Comparison of ENCODE assay signal across 8 cellular contexts in genomic region chr15:56918046-56918906, GRCh38. TPM values are rescaled to one million over a fixed set of nuclear protein-coding genes. Genes with fewer than 3 reads are reported as not detected.
DNase-seq lines count a peak whose midpoint lies in the region; ATAC-seq, FAIRE-seq and TF ChIP-seq lines count a peak whose summit lies in the region.

Gene TCF12 (plus strand): TSS chr15:56918644. CDS start chr15:56919914, 1,270 bp downstream.

- no peaks in the 10 kb centered on the region for H4K20me1 ChIP-seq in DOHH2 (ENCODE audit: control insufficient read depth, insufficient read depth, low read depth, low read length)
- H4K20me1 ChIP-seq in Karpas-422 (ENCODE audit: insufficient read depth, low read depth, low read length), result no peaks in the 10 kb centered on the region

- peaks cover 39% of the 10 kb centered on the region for H3K36me3 ChIP-seq in DOHH2 (ENCODE audit: control insufficient read depth, low read length)
- H3K36me3 ChIP-seq in Karpas-422 (ENCODE audit: insufficient read depth, low read length), result peaks cover 12% of the 10 kb centered on the region
- peaks cover 0 to 8% (median 4%) of the 10 kb centered on the region in 3 experiments for H3K36me3 ChIP-seq in naive thymus-derived CD4-positive, alpha-beta T cell (ENCODE audit: control insufficient read depth in 2 of 3, insufficient read depth in 3 of 3, low read length in 3 of 3)

- TF ChIP-seq CTCF in DOHH2 (IDR thresholded peaks at IDR 0.05; ENCODE audit: low read depth, low read length, poor library complexity, severe bottlenecking), result peak; percentile 55

- POLR2A ChIA-PET in naive thymus-derived CD4-positive, alpha-beta T cell (lab: Charles Lee), result interaction anchor here (0.8 to 3.6 kb wide), 8 partner anchors 10 to 185 kb away, joined by 3 to 38 read pairs (median 4); partner anchors contain the start of gene ZNF280D

- H3K27me3 Mint-ChIP-seq in naive thymus-derived CD4-positive, alpha-beta T cell, result no peaks in the 10 kb centered on the region
- H3K27me3 Mint-ChIP-seq in stimulated activated naive B cell treated with anti-CD40 and anti-IgM and Interleukin-4, amounts not matched to agents 10 μg/mL and 1 μg/mL and 100 μg/mL, for 72 hours, result no peaks in the 10 kb centered on the region

- H3K4me3 Mint-ChIP-seq in naive thymus-derived CD4-positive, alpha-beta T cell, result peak within 1 kb of the TSS; percentile 82 to 94 (median 90)
- peak within 1 kb of the TSS; percentile 89 to 93 for H3K4me3 Mint-ChIP-seq in stimulated activated naive B cell treated with anti-CD40 and anti-IgM and Interleukin-4, amounts not matched to agents 10 μg/mL and 1 μg/mL and 100 μg/mL, for 72 hours

- no peak for FAIRE-seq in RCC 7860 (lab: Jason Lieb, UNC)

- H3K79me2 ChIP-seq in DOHH2 (ENCODE audit: control insufficient read depth, low read length), result peaks cover 48% of the 10 kb centered on the region
- peaks cover 43% of the 10 kb centered on the region for H3K79me2 ChIP-seq in Karpas-422 (ENCODE audit: low read length)

- peak within 1 kb of the TSS; percentile 84 for H3K4me3 ChIP-seq in DOHH2 (ENCODE audit: low read length)
- H3K4me3 ChIP-seq in Karpas-422 (ENCODE audit: low read length), result peak within 1 kb of the TSS; percentile 87
- H3K4me3 ChIP-seq in naive thymus-derived CD4-positive, alpha-beta T cell (ENCODE audit: low read length), result peak within 1 kb of the TSS; percentile 91

- H2AFZ ChIP-seq in Karpas-422 (ENCODE audit: low read length), result peak within 1 kb of the TSS; percentile 88

- peak within 1 kb of the TSS; percentile 94 for H3K9ac ChIP-seq in Karpas-422 (ENCODE audit: low read length)

- CTCF ChIA-PET in naive thymus-derived CD4-positive, alpha-beta T cell (lab: Charles Lee), result interaction anchor here (0.6 to 1.6 kb wide), 8 partner anchors 12 to 388 kb away, joined by 3 to 4 read pairs (median 3); no protein-coding TSS in a partner anchor

- H3K4me1 Mint-ChIP-seq in naive thymus-derived CD4-positive, alpha-beta T cell, result peaks cover 18 to 54% (median 44%) of the 10 kb centered on the region in 7 donors
- H3K4me1 Mint-ChIP-seq in stimulated activated naive B cell treated with anti-CD40 and anti-IgM and Interleukin-4, amounts not matched to agents 10 μg/mL and 1 μg/mL and 100 μg/mL, for 72 hours, result peaks cover 15 to 29% of the 10 kb centered on the region in 2 donors

- H3K4me1 ChIP-seq in DOHH2 (ENCODE audit: control insufficient read depth, low read length), result peaks cover 32% of the 10 kb centered on the region
- peaks cover 37% of the 10 kb centered on the region for H3K4me1 ChIP-seq in Karpas-422 (ENCODE audit: low read length)
- H3K4me1 ChIP-seq in naive thymus-derived CD4-positive, alpha-beta T cell (ENCODE audit: control insufficient read depth in 2 of 2, insufficient read depth in 2 of 2, low read length in 2 of 2), result peaks cover 14 to 32% of the 10 kb centered on the region in 2 donors

- H3K9me2 ChIP-seq in DOHH2 (replicated peaks; ENCODE audit: control insufficient read depth, low read length) (no peaks in the 10 kb centered on the region), Karpas-422 (replicated peaks; ENCODE audit: insufficient read depth, low read length) (no peaks in the 10 kb centered on the region)

- intact Hi-C loops in naive thymus-derived CD4-positive, alpha-beta T cell (cut with micrococcal nuclease), result loop anchor here (1.0 to 5.0 kb wide), 7 partner anchors 31 to 789 kb away; partner anchors contain the start of genes POLR2M (in 1 of the 2), RFX7 (in 1 of the 2) and ZNF280D (in 1 of the 2)

- H3K9me3 ChIP-seq in DOHH2 (ENCODE audit: control insufficient read depth, insufficient read depth, low read length) (no peaks in the 10 kb centered on the region), Karpas-422 (ENCODE audit: low read length) (no peaks in the 10 kb centered on the region)
- no peaks in the 10 kb centered on the region for H3K9me3 ChIP-seq in naive thymus-derived CD4-positive, alpha-beta T cell (ENCODE audit: control insufficient read depth in 2 of 3, low read length in 3 of 3)

- H3K27ac ChIP-seq in DOHH2 (ENCODE audit: low read depth, low read length), result peak within 1 kb of the TSS; percentile 64
- H3K27ac ChIP-seq in Karpas-422 (ENCODE audit: low read length), result peak within 1 kb of the TSS; percentile 64
- H3K27ac ChIP-seq in naive thymus-derived CD4-positive, alpha-beta T cell (ENCODE audit: low read depth, low read length), result peak within 1 kb of the TSS; percentile 86

- H3K9me3 Mint-ChIP-seq in naive thymus-derived CD4-positive, alpha-beta T cell, result peaks cover 0 to 3% (median 0%) of the 10 kb centered on the region in 11 donors
- H3K9me3 Mint-ChIP-seq in stimulated activated naive B cell treated with anti-CD40 and anti-IgM and Interleukin-4, amounts not matched to agents 10 μg/mL and 1 μg/mL and 100 μg/mL, for 72 hours, result no peaks in the 10 kb centered on the region

- peaks cover 0 to 6% (median 0%) of the 10 kb centered on the region in 5 donors for H3K36me3 Mint-ChIP-seq in naive thymus-derived CD4-positive, alpha-beta T cell
- H3K36me3 Mint-ChIP-seq in stimulated activated naive B cell treated with anti-CD40 and anti-IgM and Interleukin-4, amounts not matched to agents 10 μg/mL and 1 μg/mL and 100 μg/mL, for 72 hours, result peaks cover 4 to 5% of the 10 kb centered on the region in 2 donors

- peak; percentile 98 for DNase-seq in Karpas-422
- DNase-seq in RCC 7860 (ENCODE audit: low spot score), result peak; percentile 75
- DNase-seq in activated T-helper 1 cell treated with Interleukin-2 at 50 U/mL for 16 hours (ENCODE audit: low read depth), result peak; percentile 81
- DNase-seq in fibroblast of gingiva (ENCODE audit: low read depth), result peak; percentile 99
- peak; percentile 86 to 96 (median 92) for DNase-seq in naive thymus-derived CD4-positive, alpha-beta T cell
- DNase-seq in stimulated activated naive B cell treated with anti-CD40 and anti-IgM and Interleukin-4, amounts not matched to agents 10 μg/mL and 1 μg/mL and 100 μg/mL, for 72 hours, result peak; percentile 92

- ATAC-seq in GM21786 (IDR thresholded peaks at IDR 0.05; ENCODE audit: unreplicated experiment), result peak; percentile 61
- ATAC-seq in naive thymus-derived CD4-positive, alpha-beta T cell, result peak; percentile 92
- ATAC-seq in stimulated activated naive B cell treated with anti-CD40 and anti-IgM and Interleukin-4, amounts not matched to agents 10 μg/mL and 1 μg/mL and 100 μg/mL, for 72 hours (replicated peaks), result peak; percentile 86 to 88

- H3K27ac Mint-ChIP-seq in naive thymus-derived CD4-positive, alpha-beta T cell, result peak within 1 kb of the TSS; percentile 73 to 91 (median 84)
- H3K27ac Mint-ChIP-seq in stimulated activated naive B cell treated with anti-CD40 and anti-IgM and Interleukin-4, amounts not matched to agents 10 μg/mL and 1 μg/mL and 100 μg/mL, for 72 hours, result peak within 1 kb of the TSS; percentile 90

- H3F3A ChIP-seq in DOHH2 (ENCODE audit: control insufficient read depth, insufficient read depth), result no peaks in the 10 kb centered on the region; the same call in 1 of the 2 replicates

- no peaks in the 10 kb centered on the region for H3K27me3 ChIP-seq in DOHH2 (ENCODE audit: control insufficient read depth, low read length)
- no peaks in the 10 kb centered on the region for H3K27me3 ChIP-seq in Karpas-422 (ENCODE audit: low read length)
- no peaks in the 10 kb centered on the region for H3K27me3 ChIP-seq in naive thymus-derived CD4-positive, alpha-beta T cell (ENCODE audit: control insufficient read depth in 2 of 2, insufficient read depth in 2 of 2, low read length in 2 of 2)

- H3K4me2 ChIP-seq in DOHH2 (ENCODE audit: low read length) (peak within 1 kb of the TSS; percentile 73), Karpas-422 (ENCODE audit: low read depth, low read length, poor library complexity, severe bottlenecking) (peak within 1 kb of the TSS; percentile 82)

RNA-seq across cellular contexts. Expression of gene TCF12, which starts in this region (rescaled TPM):
- total RNA-seq in Karpas-422 (2014; rRNA removed; shearing (Covaris generic); ENCODE audit: low replicate concordance), result 189 and 287 TPM in 2 replicates
- total RNA-seq in naive thymus-derived CD4-positive, alpha-beta T cell, result 10 to 100 TPM; 71.5 to 99.4 (median 84.0) TPM
- 10 to 100 TPM; 51.3 to 72.1 TPM for polyA plus RNA-seq in naive thymus-derived CD4-positive, alpha-beta T cell

Comparison
In these comparisons a context has a peak if more than half of its experiments do, and no peak if none do; other contexts are left out.
1. Peak in every context shown above with its lines: DNase-seq, ATAC-seq, H3K4me3 ChIP-seq and H3K27ac ChIP-seq.